8 cellular contexts compared by ENCODE assay signal in genomic region chr9:108885643-108886348, GRCh38. TPM values are rescaled to one million over a fixed set of nuclear protein-coding genes. Genes with fewer than 3 reads are reported as not detected.
DNase-seq lines count a peak whose midpoint lies in the region; ATAC-seq and TF ChIP-seq lines count a peak whose summit lies in the region.

No MANE protein-coding gene starts in this region.

- no peaks in the 10 kb centered on the region for H3K9me3 Mint-ChIP-seq in CD4-positive, alpha-beta T cell

- peak; percentile 99 for ATAC-seq in GM21447 (IDR thresholded peaks at IDR 0.05; ENCODE audit: unreplicated experiment)
- peak; percentile 97 for ATAC-seq in HG03571 (IDR thresholded peaks at IDR 0.05; ENCODE audit: unreplicated experiment)
- no peak for ATAC-seq in CD4-positive, alpha-beta T cell (ENCODE audit: poor library complexity)

- peak; percentile 9 for DNase-seq in GM04503 (ENCODE audit: low read depth)
- DNase-seq in astrocyte of the spinal cord (ENCODE audit: low read depth, low spot score), result peak; percentile 81
- DNase-seq in renal cortical epithelial cell (ENCODE audit: low read depth), result peak; percentile 90
- DNase-seq in CD4-positive, alpha-beta T cell, result no peak
- DNase-seq in hippocampal formation (lab: John Stamatoyannopoulos, UW), result no peak

- no peaks in the 10 kb centered on the region for H3K27me3 Mint-ChIP-seq in CD4-positive, alpha-beta T cell

- H3K4me3 ChIP-seq in OCI-LY1 (ENCODE audit: low read depth, low read length, poor library complexity, severe bottlenecking), result no peak overlapping the region
- no peak overlapping the region for H3K4me3 ChIP-seq in astrocyte of the spinal cord (ENCODE audit: low read depth, low read length)

- TF ChIP-seq CTCF in OCI-LY1 (IDR thresholded peaks at IDR 0.05; ENCODE audit: low read length), result no peak
- no peak for TF ChIP-seq CTCF in astrocyte of the spinal cord (IDR thresholded peaks at IDR 0.05; ENCODE audit: low read depth, low read length)
- TF ChIP-seq CTCF in CD4-positive, alpha-beta T cell (IDR thresholded peaks at IDR 0.05), result no peak

- H3K4me2 ChIP-seq in OCI-LY1 (ENCODE audit: low read length), result peak overlapping the region; percentile 26; the same call in 1 of the 2 replicates

- peaks cover 85% of the 10 kb centered on the region for H3K36me3 Mint-ChIP-seq in CD4-positive, alpha-beta T cell (ENCODE audit: low read depth)

- CTCF ChIA-PET in CD4-positive, alpha-beta T cell (lab: Charles Lee), result no interaction called here

- H3K4me1 ChIP-seq in OCI-LY1 (ENCODE audit: insufficient read depth, low read length, severe bottlenecking), result peaks cover 16% of the 10 kb centered on the region

- no peaks in the 10 kb centered on the region for H3K4me1 Mint-ChIP-seq in CD4-positive, alpha-beta T cell (ENCODE audit: low read depth)

- H3K4me3 Mint-ChIP-seq in CD4-positive, alpha-beta T cell, result no peak overlapping the region

- no peaks in the 10 kb centered on the region for H3K27me3 ChIP-seq in OCI-LY1 (ENCODE audit: insufficient read depth, low read length)
- H3K27me3 ChIP-seq in CD4-positive, alpha-beta T cell (ENCODE audit: control insufficient read depth, insufficient read depth, low read length), result no peaks in the 10 kb centered on the region

- H3K27ac Mint-ChIP-seq in CD4-positive, alpha-beta T cell, result no peak overlapping the region

- intact Hi-C loops in CD4-positive, alpha-beta T cell (cut with DNase I, micrococcal nuclease), result loop anchor here in 1 of 2 experiments (5.0 kb wide), 1 partner anchor 312 kb away; no protein-coding TSS in a partner anchor

- H3K9me3 ChIP-seq in OCI-LY1 (ENCODE audit: low read length), result no peaks in the 10 kb centered on the region
- no peaks in the 10 kb centered on the region for H3K9me3 ChIP-seq in CD4-positive, alpha-beta T cell (ENCODE audit: control insufficient read depth, low read length)

- in situ Hi-C loops in astrocyte of the spinal cord (cut with HindIII; ENCODE audit: low sequenced_read_pairs), result no loop called here

- no peak overlapping the region for H3K9ac ChIP-seq in OCI-LY1 (ENCODE audit: low read length)

- H4K20me1 ChIP-seq in OCI-LY1 (ENCODE audit: insufficient read depth, low read length), result no peaks in the 10 kb centered on the region

- POLR2A ChIA-PET in CD4-positive, alpha-beta T cell (lab: Charles Lee), result no interaction called here

- H3K9me2 ChIP-seq in OCI-LY1 (ENCODE audit: low read depth, low read length), result no peaks in the 10 kb centered on the region

- no peak overlapping the region for H2AFZ ChIP-seq in OCI-LY1 (ENCODE audit: low read length)

- no peaks in the 10 kb centered on the region for H3F3A ChIP-seq in OCI-LY1 (ENCODE audit: insufficient read depth, low read length)

- peaks cover 56% of the 10 kb centered on the region for H3K36me3 ChIP-seq in OCI-LY1 (ENCODE audit: insufficient read depth, low read length)

- H3K79me2 ChIP-seq in OCI-LY1 (ENCODE audit: insufficient read depth, low read length), result no peaks in the 10 kb centered on the region

- peak overlapping the region; percentile 87 for H3K27ac ChIP-seq in OCI-LY1 (ENCODE audit: low read depth, low read length, poor library complexity, severe bottlenecking)
- H3K27ac ChIP-seq in CD4-positive, alpha-beta T cell (ENCODE audit: low read depth, low read length), result no peak overlapping the region

RNA-seq across cellular contexts. Expression of gene ACTL7A, which starts 23.7 kb away (rescaled TPM):
- total RNA-seq in renal cortical epithelial cell, result not detected in 2 replicates
- total RNA-seq in CD4-positive, alpha-beta T cell, result not detected

RNA-seq across cellular contexts. Expression of gene ACTL7B, which starts 30.0 kb away (rescaled TPM):
- total RNA-seq in renal cortical epithelial cell, result not detected in 2 replicates
- under 1 TPM; 0.08 to 0.25 TPM for total RNA-seq in CD4-positive, alpha-beta T cell

RNA-seq across cellular contexts. Expression of gene ELP1, which starts 48.1 kb away (rescaled TPM):
- 41.2 and 49.8 TPM in 2 replicates for total RNA-seq in renal cortical epithelial cell
- 10 to 100 TPM; 19.2 to 20.8 TPM for total RNA-seq in CD4-positive, alpha-beta T cell

RNA-seq across cellular contexts. Expression of gene ABITRAM, which starts 48.4 kb away (rescaled TPM):
- 6.8 and 7.8 TPM in 2 replicates for total RNA-seq in renal cortical epithelial cell
- 10 to 100 TPM; 10.4 to 11.7 TPM for total RNA-seq in CD4-positive, alpha-beta T cell

Comparison
In these comparisons a context has a peak if more than half of its experiments do, and no peak if none do; other contexts are left out.
1. DNase-seq: peak in GM04503 (single experiment), astrocyte of the spinal cord (single experiment) and renal cortical epithelial cell (single experiment); none in CD4-positive, alpha-beta T cell (0 of 10) and hippocampal formation (0 of 2).